In genomic region chr6:43097098-43097489, GRCh38 we compare ENCODE assay signal across 1 cellular context.
TF ChIP-seq lines count a peak whose summit lies in the region.

No MANE protein-coding gene starts in this region.

TF ChIP-seq in SK-N-SH, 30 proteins besides CTCF, POLR2A, EP300 and RAD21:
- TF ChIP-seq FOXM1 (IDR thresholded peaks at IDR 0.05; ENCODE audit: low read depth): no peak
- no peak for TF ChIP-seq RXRA (IDR thresholded peaks at IDR 0.05; ENCODE audit: borderline replicate concordance, low read depth)
- TF ChIP-seq EZH2phosphoT487 (IDR thresholded peaks at IDR 0.05; ENCODE audit: borderline replicate concordance, low read depth): no peak
- TF ChIP-seq SIN3A (IDR thresholded peaks at IDR 0.05; ENCODE audit: borderline replicate concordance, low read depth, low read length): no peak
- TF ChIP-seq MAX (IDR thresholded peaks at IDR 0.05; ENCODE audit: low read depth): no peak
- no peak for TF ChIP-seq RCOR1 (IDR thresholded peaks at IDR 0.05; ENCODE audit: low read length)
- no peak for TF ChIP-seq REST (IDR thresholded peaks at IDR 0.05; ENCODE audit: low read depth, low read length)
- no peak for TF ChIP-seq FOSL2 (IDR thresholded peaks at IDR 0.05; ENCODE audit: borderline replicate concordance, low read depth)
- no peak for TF ChIP-seq MEF2A (IDR thresholded peaks at IDR 0.05; ENCODE audit: borderline replicate concordance, low read depth)
- no peak for TF ChIP-seq MXI1 (IDR thresholded peaks at IDR 0.05; ENCODE audit: low read depth, low read length)
- TF ChIP-seq RFX5 (IDR thresholded peaks at IDR 0.05; ENCODE audit: low read length): no peak
- TF ChIP-seq TCF12 (IDR thresholded peaks at IDR 0.05): no peak; the same call in 1 of the 2 replicates
- TF ChIP-seq GATA2 (CRISPR knock-in tag; IDR thresholded peaks at IDR 0.05): no peak
- no peak for TF ChIP-seq JUND (IDR thresholded peaks at IDR 0.05)
- TF ChIP-seq NRF1 (IDR thresholded peaks at IDR 0.05; ENCODE audit: low read depth, low read length): no peak
- TF ChIP-seq POLR2AphosphoS5 (IDR thresholded peaks at IDR 0.05; ENCODE audit: low read depth, low read length): no peak
